In genomic region chr3:154398084-154398967, GRCh38 we compare ENCODE assay signal across 1 cellular context.
TF ChIP-seq lines count a peak whose summit lies in the region.

No MANE protein-coding gene starts in this region.

TF ChIP-seq in HepG2, 621 proteins besides CTCF, POLR2A, EP300 and RAD21 (continued from another document):
- no peak for TF ChIP-seq CSRNP1 (CRISPR knock-in tag; IDR thresholded peaks at IDR 0.05)
